Comparison of ENCODE assay signal across 8 cellular contexts in the genomic region with DNA sequence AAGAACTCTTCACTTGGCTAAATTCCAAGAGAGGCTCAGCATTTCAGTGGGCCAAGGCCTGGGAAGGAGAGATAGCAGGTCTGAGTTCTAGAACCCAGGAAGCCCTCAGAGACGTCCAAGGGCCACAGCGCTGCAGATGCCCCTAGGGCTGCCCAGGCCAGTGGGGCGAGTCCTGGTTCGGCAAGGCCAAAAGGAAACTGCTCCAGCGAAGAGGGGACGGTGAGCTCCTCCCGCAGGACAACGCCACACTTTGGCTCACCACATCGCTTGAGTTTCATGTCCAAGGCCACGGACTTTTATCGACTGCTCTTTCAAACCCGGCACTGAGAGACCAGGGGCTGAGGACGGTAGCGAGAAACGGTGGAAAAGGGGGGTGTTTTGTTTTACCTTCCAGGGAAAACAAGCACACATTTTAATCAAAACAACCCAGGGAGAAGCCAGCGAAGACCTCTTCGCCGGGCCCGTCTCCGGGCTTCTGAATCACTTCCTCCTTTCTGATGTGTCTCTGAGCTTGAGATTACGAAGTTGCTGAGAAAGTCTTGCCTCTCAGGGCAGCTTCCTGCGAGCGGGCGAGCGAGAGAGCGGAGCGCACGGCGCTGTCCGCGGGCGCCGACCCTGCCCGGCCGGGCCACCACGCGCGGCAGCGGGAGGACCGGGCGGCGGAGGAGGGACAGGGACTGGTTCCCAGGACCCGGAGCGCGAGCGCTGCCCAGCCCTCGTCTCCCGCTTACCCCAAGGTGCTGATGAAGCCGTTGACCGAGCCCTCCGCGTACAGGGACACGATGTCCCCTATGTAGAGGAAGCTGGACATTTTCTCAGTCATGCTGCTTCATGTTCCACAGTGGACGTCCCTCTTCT. TPM values are rescaled to one million over a fixed set of nuclear protein-coding genes. Genes with fewer than 3 reads are reported as not detected.
DNase-seq lines count a peak whose midpoint lies in the region; ATAC-seq and TF ChIP-seq lines count a peak whose summit lies in the region.

No MANE protein-coding gene starts in this region.

- no peak overlapping the region for H2BK120ac ChIP-seq in neuronal stem cell (ENCODE audit: low read depth, low read length)

- peak overlapping the region; percentile 97 for H3K4me2 ChIP-seq in neuronal stem cell (ENCODE audit: insufficient read depth, low read length, poor library complexity, severe bottlenecking)

- DNase-seq in Calu3 (peak; percentile 45), HL-60 (ENCODE audit: low read depth in 1 of 2, low spot score in 1 of 2) (peak; percentile 38 to 88), RPMI8226 (peak; percentile 87), foreskin fibroblast (peak; percentile 74 to 84), neuronal stem cell (ENCODE audit: low spot score) (peak; percentile 29), substantia nigra (lab: John Stamatoyannopoulos, UW) (peak in 45 of 49 donors; percentile 11 to 82 (median 53))
- DNase-seq in activated effector memory CD4-positive, alpha-beta T cell treated with anti-CD3 and anti-CD28 coated beads, Interleukin-2, amount 50 U/mL, for 16 hours, result peak; percentile 85

- H4K91ac ChIP-seq in neuronal stem cell (ENCODE audit: low read depth, low read length, poor library complexity), result no peak overlapping the region

- H3K9me3 ChIP-seq in neuronal stem cell (replicated peaks in 1 of 2; ENCODE audit: control insufficient read depth in 2 of 2, insufficient read depth in 1 of 2, low read depth in 1 of 2, low read length in 2 of 2), result no peaks in the 10 kb centered on the region

- BruUV-seq in Calu3 (replicated peaks; lab: Mats Ljungman, UMichigan), result no TSS peak

- no peak overlapping the region for H2BK15ac ChIP-seq in neuronal stem cell (ENCODE audit: low read length)

- peaks cover 22% of the 10 kb centered on the region for H3K36me3 Mint-ChIP-seq in Calu3 (ENCODE audit: insufficient read depth, unreplicated experiment)

- intact Hi-C loops in Calu3 (cut with micrococcal nuclease; ENCODE audit: unreplicated experiment), result no loop called here

- H3K27me3 ChIP-seq in HL-60 (ENCODE audit: insufficient read depth, poor library complexity, severe bottlenecking), result no peaks in the 10 kb centered on the region
- peaks cover 0 to 15% (median 10%) of the 10 kb centered on the region in 3 experiments for H3K27me3 ChIP-seq in neuronal stem cell (ENCODE audit: control insufficient read depth in 3 of 3, insufficient read depth in 3 of 3, low read depth in 1 of 3, low read length in 3 of 3)

- H3K27me3 Mint-ChIP-seq in Calu3 (ENCODE audit: unreplicated experiment), result peaks cover 40% of the 10 kb centered on the region

- no peak overlapping the region for H4K8ac ChIP-seq in neuronal stem cell (ENCODE audit: low read depth, low read length)

- H3K4me3 ChIP-seq in HL-60 (replicated peaks; ENCODE audit: insufficient read depth, low read length) (peak overlapping the region; percentile 84), foreskin fibroblast (ENCODE audit: low read depth in 1 of 2, low read length in 2 of 2) (peak overlapping the region; percentile 82 to 84), neuronal stem cell (ENCODE audit: low read length in 2 of 2) (peak overlapping the region; percentile 53 to 84)

- peak overlapping the region; percentile 72 for H3K27ac Mint-ChIP-seq in Calu3 (ENCODE audit: unreplicated experiment)

- peak overlapping the region; percentile 95 for H2AFZ ChIP-seq in neuronal stem cell (ENCODE audit: low read length)

- peak overlapping the region; percentile 83 for H2BK5ac ChIP-seq in neuronal stem cell (ENCODE audit: low read length)

- no peak overlapping the region for H2AK5ac ChIP-seq in neuronal stem cell (ENCODE audit: low read depth, low read length)

- H3K14ac ChIP-seq in neuronal stem cell (ENCODE audit: low read length), result no peak overlapping the region

- no peaks in the 10 kb centered on the region for H3K36me3 ChIP-seq in neuronal stem cell (replicated peaks in 1 of 2; ENCODE audit: control insufficient read depth in 2 of 2, insufficient read depth in 2 of 2, low read length in 2 of 2)

- peak overlapping the region; percentile 85 for H3K27ac ChIP-seq in HL-60 (replicated peaks)
- no peak overlapping the region for H3K27ac ChIP-seq in neuronal stem cell (replicated peaks; ENCODE audit: low read length)
- peak overlapping the region; percentile 81 for H3K27ac ChIP-seq in substantia nigra (ENCODE audit: low read depth, low read length, poor library complexity, severe bottlenecking)

- TF ChIP-seq CTCF in Calu3 (IDR thresholded peaks at IDR 0.05; ENCODE audit: unreplicated experiment), result no peak
- TF ChIP-seq CTCF in HL-60 (IDR thresholded peaks at IDR 0.05; ENCODE audit: insufficient read depth, low read length), result no peak
- no peak for TF ChIP-seq CTCF in foreskin fibroblast (IDR thresholded peaks at IDR 0.05; ENCODE audit: low read depth, low read length)

- CTCF ChIA-PET in Calu3 (lab: Charles Lee), result interaction anchor here (1.0 to 2.2 kb wide), 6 partner anchors 9 to 592 kb away, joined by 3 to 6 read pairs (median 5); no protein-coding TSS in a partner anchor

- no peak overlapping the region for H3K4ac ChIP-seq in neuronal stem cell (ENCODE audit: low read length)

- peak overlapping the region; percentile 90 for H3K18ac ChIP-seq in neuronal stem cell (ENCODE audit: low read length)

- no peaks in the 10 kb centered on the region for H3K79me1 ChIP-seq in neuronal stem cell (ENCODE audit: low read depth, low read length)

- peaks cover 0 to 3% of the 10 kb centered on the region in 2 donors for H3K4me1 ChIP-seq in neuronal stem cell (ENCODE audit: control insufficient read depth in 2 of 2, insufficient read depth in 1 of 2, low read depth in 1 of 2, low read length in 2 of 2)

- H2BK12ac ChIP-seq in neuronal stem cell (ENCODE audit: low read length), result no peak overlapping the region

- H3K23ac ChIP-seq in neuronal stem cell (ENCODE audit: low read depth, low read length, poor library complexity), result peak overlapping the region; percentile 93

- peaks cover 9% of the 10 kb centered on the region for H3K4me1 Mint-ChIP-seq in Calu3 (ENCODE audit: low read depth, unreplicated experiment)

- ATAC-seq in GM19467 (IDR thresholded peaks at IDR 0.05; ENCODE audit: unreplicated experiment), result peak; percentile 41

- H3K9ac ChIP-seq in neuronal stem cell (ENCODE audit: low read depth, low read length, poor library complexity), result peak overlapping the region; percentile 56

- no CpG with 5 or more reads among the region's 54 CpGs for WGBS in neuronal stem cell (ENCODE audit: extremely low coverage in 2 of 2, insufficient read length in 2 of 2, insufficient replicate concordance in 1 of 2), 2 donors

- H3K9me3 Mint-ChIP-seq in Calu3 (ENCODE audit: low read depth, unreplicated experiment), result no peaks in the 10 kb centered on the region

- peak overlapping the region; percentile 88 for H3K4me3 Mint-ChIP-seq in Calu3 (ENCODE audit: low read depth, unreplicated experiment)

RNA-seq across cellular contexts. Expression of a gene that starts 0.8 kb away (rescaled TPM):
- 2.5 and 4.4 TPM in 2 replicates for total RNA-seq in Calu3 (2022)
- 0.25 TPM for polyA plus RNA-seq in neuronal stem cell (2013, experiment 1 of 2)
- 0.17 TPM for polyA plus RNA-seq in neuronal stem cell (2013, experiment 2 of 2)

Comparison
In these comparisons a context has a peak if more than half of its experiments do, and no peak if none do; other contexts are left out.
1. DNase-seq: peak in every context shown above with its lines; median percentile 87 in RPMI8226; 85 in activated effector memory CD4-positive, alpha-beta T cell treated with anti-CD3 and anti-CD28 coated beads, Interleukin-2, amount 50 U/mL, for 16 hours; 79 in foreskin fibroblast; 63 in HL-60; 53 in substantia nigra; 45 in Calu3; 29 in neuronal stem cell.